1 cellular context compared by ENCODE assay signal in genomic region chr1:36149237-36149972, GRCh38.
TF ChIP-seq lines count a peak whose summit lies in the region.

TSS of gene TRAPPC3 (minus strand) at chr1:36149486. CDS start at chr1:36149378, 108 bp downstream.

TF ChIP-seq in HEK293, 187 proteins besides CTCF, POLR2A, EP300 and RAD21 (continued from another document and continues in another):
- TF ChIP-seq REST (tag by site-specific recombination; IDR thresholded peaks at IDR 0.05) (no peak), GLIS1 (tag by site-specific recombination; IDR thresholded peaks at IDR 0.05) (peak; percentile 61), ZNF354C (tag by site-specific recombination; IDR thresholded peaks at IDR 0.05; ENCODE audit: borderline replicate concordance, low read depth) (no peak), ZNF2 (tag by site-specific recombination; IDR thresholded peaks at IDR 0.05) (peak; percentile 51; the same call in 1 of the 2 replicates), KLF9 (tag by site-specific recombination; IDR thresholded peaks at IDR 0.05; ENCODE audit: low read depth) (peak; percentile 58), BCL11A (tag by site-specific recombination; IDR thresholded peaks at IDR 0.05; ENCODE audit: low read depth) (0 out of 2 replicates have a peak, but pooled peaks have one; percentile 40), ZBTB8A (tag by site-specific recombination; IDR thresholded peaks at IDR 0.05) (peak; percentile 90), TSHZ1 (tag by site-specific recombination; IDR thresholded peaks at IDR 0.05; ENCODE audit: borderline replicate concordance) (no peak), ZNF544 (tag by site-specific recombination; IDR thresholded peaks at IDR 0.05) (no peak), IKZF3 (tag by site-specific recombination; IDR thresholded peaks at IDR 0.05) (peak; percentile 95), ZNF248 (tag by site-specific recombination; IDR thresholded peaks at IDR 0.05) (no peak), ZNF560 (tag by site-specific recombination; IDR thresholded peaks at IDR 0.05; ENCODE audit: borderline replicate concordance) (no peak), ZNF366 (tag by site-specific recombination; conservative IDR thresholded peaks at IDR 0.05) (peak; percentile 61), ZNF791 (tag by site-specific recombination; IDR thresholded peaks at IDR 0.05) (no peak), ZNF513 (tag by site-specific recombination; IDR thresholded peaks at IDR 0.05) (no peak), KLF16 (tag by site-specific recombination; IDR thresholded peaks at IDR 0.05) (peak; percentile 74; the same call in 1 of the 2 replicates), ZEB2 (tag by site-specific recombination; IDR thresholded peaks at IDR 0.05) (peak; percentile 74; the same call in 1 of the 2 replicates), ZBTB11 (tag by site-specific recombination; conservative IDR thresholded peaks at IDR 0.05; ENCODE audit: low read depth) (peak; percentile 88), ZNF664 (tag by site-specific recombination; IDR thresholded peaks at IDR 0.05) (no peak), ZNF350 (tag by site-specific recombination; IDR thresholded peaks at IDR 0.05) (no peak), ZNF621 (tag by site-specific recombination; IDR thresholded peaks at IDR 0.05) (no peak), ZNF580 (tag by site-specific recombination; IDR thresholded peaks at IDR 0.05) (0 out of 2 replicates have a peak, but pooled peaks have one; percentile 9), KLF10 (tag by site-specific recombination; IDR thresholded peaks at IDR 0.05) (peak; percentile 67; the same call in 1 of the 2 replicates), ZNF514 (tag by site-specific recombination; IDR thresholded peaks at IDR 0.05) (no peak), ZNF701 (tag by site-specific recombination; IDR thresholded peaks at IDR 0.05) (no peak), ZBTB10 (tag by site-specific recombination; IDR thresholded peaks at IDR 0.05) (peak; percentile 65), ZNF76 (tag by site-specific recombination; IDR thresholded peaks at IDR 0.05; ENCODE audit: borderline replicate concordance, low read depth) (peak; percentile 99), ZFHX2 (tag by site-specific recombination; conservative IDR thresholded peaks at IDR 0.05) (peak; percentile 63), KLF7 (tag by site-specific recombination; IDR thresholded peaks at IDR 0.05; ENCODE audit: borderline replicate concordance) (peak; percentile 67; the same call in 1 of the 2 replicates), OVOL3 (tag by site-specific recombination; IDR thresholded peaks at IDR 0.05) (no peak), MEIS1 (CRISPR knock-in tag; IDR thresholded peaks at IDR 0.05; ENCODE audit: borderline replicate concordance) (no peak), ZNF549 (tag by site-specific recombination; IDR thresholded peaks at IDR 0.05) (no peak), ZNF600 (tag by site-specific recombination; IDR thresholded peaks at IDR 0.05) (no peak; the same call in 1 of the 2 replicates), KLF8 (tag by site-specific recombination; IDR thresholded peaks at IDR 0.05) (peak; percentile 90), SCRT2 (tag by site-specific recombination; IDR thresholded peaks at IDR 0.05) (no peak), ZNF548 (tag by site-specific recombination; IDR thresholded peaks at IDR 0.05) (no peak), ZSCAN4 (tag by site-specific recombination; IDR thresholded peaks at IDR 0.05) (peak; percentile 42; the same call in 1 of the 2 replicates), ZNF561 (tag by site-specific recombination; IDR thresholded peaks at IDR 0.05; ENCODE audit: borderline replicate concordance) (peak; percentile 32; the same call in 1 of the 2 replicates), YY2 (tag by site-specific recombination; IDR thresholded peaks at IDR 0.05) (peak; percentile 72), GLIS2 (tag by site-specific recombination; IDR thresholded peaks at IDR 0.05) (peak; percentile 89), ZBTB6 (tag by site-specific recombination; IDR thresholded peaks at IDR 0.05) (peak; percentile 50; the same call in 1 of the 2 replicates), ZNF362 (tag by site-specific recombination; IDR thresholded peaks at IDR 0.05) (no peak), ZNF426 (tag by site-specific recombination; IDR thresholded peaks at IDR 0.05) (no peak), REPIN1 (tag by site-specific recombination; IDR thresholded peaks at IDR 0.05; ENCODE audit: low read depth) (peak; percentile 13; the same call in 1 of the 2 replicates)
